8 cellular contexts compared by ENCODE assay signal in genomic region chr4:147480891-147481576, GRCh38. TPM values are rescaled to one million over a fixed set of nuclear protein-coding genes. Genes with fewer than 3 reads are reported as not detected.
DNase-seq lines count a peak whose midpoint lies in the region; ATAC-seq and TF ChIP-seq lines count a peak whose summit lies in the region.

TSS of gene EDNRA (plus strand) at chr4:147481097. CDS start at chr4:147485682, 4,585 bp downstream.

- H3K27ac ChIP-seq in hepatocyte: peak within 1 kb of the TSS; percentile 84
- peak within 1 kb of the TSS; percentile 49 to 57 (median 50) for H3K27ac ChIP-seq in sigmoid colon

- TF ChIP-seq POLR2A in sigmoid colon (IDR thresholded peaks at IDR 0.05): no peak

- no peak within 1 kb of the TSS for H3K4me3 Mint-ChIP-seq in T-helper 2 cell treated with Interferon-gamma antibody and Interleukin-4, amounts not matched to agents 5 μg/mL and 100 μg/mL, for 36 hours
- no peak within 1 kb of the TSS for H3K4me3 Mint-ChIP-seq in immature natural killer cell

- intact Hi-C loops in sigmoid colon (cut with DNase I): no loop called here

- H3K4me1 ChIP-seq in adipocyte (ENCODE audit: control insufficient read depth, insufficient read depth, low read length) (peaks cover 26% of the 10 kb centered on the region), hepatocyte (ENCODE audit: insufficient read depth) (peaks cover 12% of the 10 kb centered on the region), sigmoid colon (peaks cover 0 to 11% (median 5%) of the 10 kb centered on the region in 4 donors)

- in situ Hi-C loops in GM13976 (cut with MboI; ENCODE audit: low sequenced_read_pairs, unreplicated experiment): no loop called here

- H3K9me3 ChIP-seq in adipocyte (ENCODE audit: control insufficient read depth, low read length): no peaks in the 10 kb centered on the region
- H3K9me3 ChIP-seq in hepatocyte (ENCODE audit: low read depth): no peaks in the 10 kb centered on the region
- H3K9me3 ChIP-seq in sigmoid colon: no peaks in the 10 kb centered on the region

- no peaks in the 10 kb centered on the region for H3K4me1 Mint-ChIP-seq in T-helper 2 cell treated with Interferon-gamma antibody and Interleukin-4, amounts not matched to agents 5 μg/mL and 100 μg/mL, for 36 hours (ENCODE audit: low read depth)
- no peaks in the 10 kb centered on the region for H3K4me1 Mint-ChIP-seq in immature natural killer cell

- DNase-seq in GM13976 (ENCODE audit: low spot score) (peak; percentile 25), adipocyte (ENCODE audit: low read depth) (peak; percentile 85), hepatocyte (ENCODE audit: low spot score) (peak; percentile 54), sigmoid colon (no peak), immature natural killer cell (no peak)
- DNase-seq in T-helper 2 cell treated with Interferon-gamma antibody and Interleukin-4, amounts not matched to agents 5 μg/mL and 100 μg/mL, for 36 hours (ENCODE audit: low spot score): no peak

- peak within 1 kb of the TSS; percentile 79 for H3K9ac ChIP-seq in adipocyte (ENCODE audit: low read length)

- peak within 1 kb of the TSS; percentile 83 for H3K4me3 ChIP-seq in adipocyte (ENCODE audit: low read length)
- peak within 1 kb of the TSS; percentile 84 for H3K4me3 ChIP-seq in hepatocyte
- peak within 1 kb of the TSS; percentile 34 to 54 (median 46) for H3K4me3 ChIP-seq in sigmoid colon

- H3K79me2 ChIP-seq in hepatocyte: peaks cover 46% of the 10 kb centered on the region

- H3K9me2 ChIP-seq in hepatocyte (replicated peaks; ENCODE audit: insufficient read depth): no peaks in the 10 kb centered on the region

- H2AFZ ChIP-seq in hepatocyte: peak within 1 kb of the TSS; percentile 75

- peaks cover 20% of the 10 kb centered on the region for H3K27me3 Mint-ChIP-seq in T-helper 2 cell treated with Interferon-gamma antibody and Interleukin-4, amounts not matched to agents 5 μg/mL and 100 μg/mL, for 36 hours (ENCODE audit: low read depth)
- peaks cover 2 to 8% (median 2%) of the 10 kb centered on the region in 3 donors for H3K27me3 Mint-ChIP-seq in immature natural killer cell (ENCODE audit: low read depth in 3 of 3)

- H3K9me3 Mint-ChIP-seq in T-helper 2 cell treated with Interferon-gamma antibody and Interleukin-4, amounts not matched to agents 5 μg/mL and 100 μg/mL, for 36 hours: no peaks in the 10 kb centered on the region
- peaks cover 0 to 11% (median 0%) of the 10 kb centered on the region in 6 donors for H3K9me3 Mint-ChIP-seq in immature natural killer cell

- WGBS in hepatocyte (ENCODE audit: low lambda C conversion rate, missing lambda C conversion rate): 1% methylated on average over 66 of the region's 68 CpGs
- 4 to 8% methylated on average over 68 of the region's 68 CpGs for WGBS in sigmoid colon, 2 donors

- ATAC-seq in GM21360 (IDR thresholded peaks at IDR 0.05; ENCODE audit: unreplicated experiment) (no peak), GM18520 (IDR thresholded peaks at IDR 0.05; ENCODE audit: unreplicated experiment) (no peak)

- TF ChIP-seq CTCF in GM13976 (IDR thresholded peaks at IDR 0.05; ENCODE audit: borderline replicate concordance, control extremely low read depth, extremely low read depth, insufficient read depth, missing control alignments) (no peak), hepatocyte (IDR thresholded peaks at IDR 0.05; ENCODE audit: poor library complexity) (no peak), sigmoid colon (IDR thresholded peaks at IDR 0.05) (no peak)

- H3K36me3 ChIP-seq in adipocyte (ENCODE audit: control insufficient read depth, insufficient read depth, low read length, severe bottlenecking) (no peaks in the 10 kb centered on the region), hepatocyte (replicated peaks; ENCODE audit: insufficient read depth, low read depth) (no peaks in the 10 kb centered on the region), sigmoid colon (no peaks in the 10 kb centered on the region)

- peak within 1 kb of the TSS; percentile 90 for H3K4me2 ChIP-seq in hepatocyte

- H3K36me3 Mint-ChIP-seq in T-helper 2 cell treated with Interferon-gamma antibody and Interleukin-4, amounts not matched to agents 5 μg/mL and 100 μg/mL, for 36 hours (ENCODE audit: low read depth): no peaks in the 10 kb centered on the region
- H3K36me3 Mint-ChIP-seq in immature natural killer cell: no peaks in the 10 kb centered on the region

- TF ChIP-seq EP300 in sigmoid colon (IDR thresholded peaks at IDR 0.05): no peak

- H3K27ac Mint-ChIP-seq in T-helper 2 cell treated with Interferon-gamma antibody and Interleukin-4, amounts not matched to agents 5 μg/mL and 100 μg/mL, for 36 hours: no peak within 1 kb of the TSS
- no peak within 1 kb of the TSS for H3K27ac Mint-ChIP-seq in immature natural killer cell

- H4K20me1 ChIP-seq in hepatocyte (ENCODE audit: insufficient read depth, poor library complexity, severe bottlenecking): no peaks in the 10 kb centered on the region

- H3K27me3 ChIP-seq in adipocyte (replicated peaks; ENCODE audit: control insufficient read depth, insufficient read depth, low read length): no peaks in the 10 kb centered on the region
- no peaks in the 10 kb centered on the region for H3K27me3 ChIP-seq in hepatocyte
- H3K27me3 ChIP-seq in sigmoid colon: peaks cover 0 to 11% (median 0%) of the 10 kb centered on the region in 3 donors

RNA-seq across cellular contexts. Expression of gene EDNRA, which starts in this region (rescaled TPM):
- 28.1 and 35.7 TPM in 2 replicates for total RNA-seq in hepatocyte
- polyA plus RNA-seq in hepatocyte: 12.8 and 19.0 TPM in 2 replicates
- total RNA-seq in sigmoid colon: 10 to 100 TPM in 1 of 4 donors, 1 to 10 TPM in 3; 2.1 to 10.5 (median 7.4) TPM
- 1 to 10 TPM in 1 of 3 donors, under 1 TPM in 1, not detected in 1; 0.23 to 1.4 TPM for polyA plus RNA-seq in sigmoid colon
- not detected for polyA plus RNA-seq in immature natural killer cell

Comparison
In these comparisons a context has a peak if more than half of its experiments do, and no peak if none do; other contexts are left out.
1. DNase-seq: peak in GM13976 (single experiment), adipocyte (single experiment) and hepatocyte (single experiment); none in sigmoid colon (single experiment), T-helper 2 cell treated with Interferon-gamma antibody and Interleukin-4, amounts not matched to agents 5 μg/mL and 100 μg/mL, for 36 hours (single experiment) and immature natural killer cell (0 of 3).
2. Peak in every context shown above with its lines, with median percentiles within 50 percentile points of each other: H3K4me3 ChIP-seq.